In genomic region chr12:114850853-114851252, GRCh38 we compare ENCODE assay signal across 9 cellular contexts.
"Had no signal": no experiment of that assay in that cellular context is flagged by ENCODE, and none has a peak within 500 bp of the region (broad histone marks: within the 10 kb centered on the region; RNA-seq: fewer than 3 reads in every experiment).

No MANE protein-coding gene starts in this region.

- ATAC-seq: HepG2 had no signal

- H3K4me2 ChIP-seq: KMS-11 had no signal

- H2AFZ ChIP-seq: GM23248 had no signal

- H3K27me3 Mint-ChIP-seq: IgD-negative memory B cell had no signal

- H3K4me3 Mint-ChIP-seq: IgD-negative memory B cell had no signal

- H3K4me3 ChIP-seq: GM23248 had no signal

- H3K9ac ChIP-seq: GM23248, KMS-11 had no signal

- H3K4me1 Mint-ChIP-seq: IgD-negative memory B cell had no signal

- H3K36me3 Mint-ChIP-seq: IgD-negative memory B cell had no signal

- DNase-seq: GM23248, GOT3, H7, HCEC 1CT, KBM-7 had no signal

- H3K27ac ChIP-seq: GM23248, HL-60, KMS-11 had no signal

- H3K27ac Mint-ChIP-seq: IgD-negative memory B cell had no signal
